8 cellular contexts compared by ENCODE assay signal in the genomic region with DNA sequence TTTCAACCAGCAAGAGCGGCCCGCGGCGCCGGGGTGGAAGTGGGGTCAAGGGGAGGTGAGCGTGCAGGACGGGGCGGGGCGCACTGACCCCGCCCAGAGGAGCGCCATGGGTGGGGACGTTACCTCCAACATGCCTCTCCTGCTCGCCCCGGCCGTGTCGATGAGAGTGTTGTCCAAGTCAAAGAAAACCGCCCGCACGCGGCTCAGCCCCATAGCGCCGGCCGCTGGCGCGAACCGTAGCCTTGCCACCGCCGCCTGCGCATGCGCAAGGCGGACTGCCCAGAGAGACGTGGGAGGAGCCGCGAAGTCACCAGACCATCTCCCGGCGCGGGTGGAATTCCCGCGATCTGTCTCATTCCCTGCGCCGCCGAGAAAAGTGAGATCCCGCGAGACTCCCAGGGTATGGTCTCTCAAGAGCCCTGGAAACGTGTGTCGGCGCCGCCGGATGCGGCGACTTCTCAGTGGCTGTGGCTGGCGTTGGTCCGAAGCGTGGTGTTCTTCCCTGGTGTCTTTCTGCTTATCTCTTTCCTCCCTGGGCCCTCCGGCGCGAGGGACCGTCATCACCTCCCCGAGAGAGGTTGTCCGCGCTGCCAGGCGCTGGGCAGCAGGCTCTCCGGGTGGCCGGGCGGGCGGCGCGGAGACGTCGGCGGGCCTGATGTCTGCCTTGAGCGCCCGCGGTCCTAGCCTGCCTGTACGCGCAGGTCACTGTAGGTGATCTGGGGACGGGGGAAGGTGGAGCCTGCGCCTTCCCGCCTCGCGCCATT. TPM values are rescaled to one million over a fixed set of nuclear protein-coding genes. Genes with fewer than 3 reads are reported as not detected.
DNase-seq lines count a peak whose midpoint lies in the region; ATAC-seq and TF ChIP-seq lines count a peak whose summit lies in the region.

A gene with protein sequence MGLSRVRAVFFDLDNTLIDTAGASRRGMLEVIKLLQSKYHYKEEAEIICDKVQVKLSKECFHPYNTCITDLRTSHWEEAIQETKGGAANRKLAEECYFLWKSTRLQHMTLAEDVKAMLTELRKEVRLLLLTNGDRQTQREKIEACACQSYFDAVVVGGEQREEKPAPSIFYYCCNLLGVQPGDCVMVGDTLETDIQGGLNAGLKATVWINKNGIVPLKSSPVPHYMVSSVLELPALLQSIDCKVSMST (minus strand): TSS at position 279 of the 764 bp plus-strand sequence. CDS start 66 bp downstream, at position 213.

- H3K27ac ChIP-seq in adrenal gland (peak within 1 kb of the TSS; percentile 84 to 96 (median 94)), upper lobe of right lung (peak within 1 kb of the TSS; percentile 94)

- H3K9me3 ChIP-seq in adrenal gland (replicated peaks in 1 of 3), result no peaks in the 10 kb centered on the region
- no peaks in the 10 kb centered on the region for H3K9me3 ChIP-seq in upper lobe of right lung

- peaks cover 17 to 18% of the 10 kb centered on the region in 2 donors for H3K4me1 ChIP-seq in adrenal gland (replicated peaks in 1 of 2)
- H3K4me1 ChIP-seq in upper lobe of right lung, result peaks cover 19% of the 10 kb centered on the region

- H3K4me3 ChIP-seq in adrenal gland, result peak within 1 kb of the TSS; percentile 48 to 100 (median 87)
- H3K4me3 ChIP-seq in upper lobe of right lung, result peak within 1 kb of the TSS; percentile 66

- 0 to 2% (median 0%) methylated on average over 35 to 81 of the region's 81 CpGs for WGBS in adrenal gland, 4 donors

- H3K27me3 ChIP-seq in adrenal gland (no peaks in the 10 kb centered on the region), upper lobe of right lung (no peaks in the 10 kb centered on the region)

- H3K36me3 ChIP-seq in adrenal gland (replicated peaks in 1 of 2), result no peaks in the 10 kb centered on the region
- no peaks in the 10 kb centered on the region for H3K36me3 ChIP-seq in upper lobe of right lung

- intact Hi-C loops in adrenal gland (cut with DNase I) (loop anchor here in 1 of 2 donors (10.0 kb wide), 2 partner anchors 71 to 79 kb away; a partner anchor contains a TSS), left cardiac atrium (cut with DNase I) (loop anchor here in 1 of 2 donors (10.0 kb wide), 1 partner anchor 71 kb away; a partner anchor contains a TSS), posterior vena cava (cut with DNase I) (no loop called here), upper lobe of right lung (cut with DNase I) (no loop called here)

- TF ChIP-seq CTCF in GM13976 (IDR thresholded peaks at IDR 0.05; ENCODE audit: borderline replicate concordance, control extremely low read depth, extremely low read depth, insufficient read depth, missing control alignments) (peak; percentile 16), adrenal gland (IDR thresholded peaks at IDR 0.05) (peak in 2 of 6 experiments; percentile 2 to 5), upper lobe of right lung (IDR thresholded peaks at IDR 0.05) (no peak)

- peak; percentile 97 for DNase-seq in GM13976 (ENCODE audit: low spot score)
- peak; percentile 93 for DNase-seq in NCI-H1436 treated with DMSO at 0.1 percent for 48 hours (lab: John Stamatoyannopoulos, UW)
- peak; percentile 68 for DNase-seq in T follicular helper cell (ENCODE audit: low read depth)
- DNase-seq in adrenal gland, result peak; percentile 97 to 99 (median 98)
- DNase-seq in left cardiac atrium, result peak; percentile 98
- DNase-seq in posterior vena cava (ENCODE audit: low spot score), result peak; percentile 99
- peak; percentile 98 for DNase-seq in upper lobe of right lung

- ATAC-seq in HG02852 (IDR thresholded peaks at IDR 0.05; ENCODE audit: unreplicated experiment) (peak; percentile 79), left cardiac atrium (peak; percentile 95 to 96), upper lobe of right lung (peak; percentile 93)

- in situ Hi-C loops in GM13976 (cut with MboI; ENCODE audit: low sequenced_read_pairs, unreplicated experiment), result no loop called here

- peak; percentile 73 to 87 for TF ChIP-seq POLR2A in adrenal gland (IDR thresholded peaks at IDR 0.05)

RNA-seq across cellular contexts. Expression of the gene that starts here (rescaled TPM):
- total RNA-seq in adrenal gland (10 to 100 TPM in 2 of 8 donors, 1 to 10 TPM in 6; 5.5 to 13.6 (median 7.6) TPM), left cardiac atrium (1 to 10 TPM; 4.4 to 6.7 TPM), posterior vena cava (1 to 10 TPM; 4.5 to 6.1 TPM), upper lobe of right lung (4.8 TPM)
- polyA plus RNA-seq in adrenal gland, result 10 to 100 TPM in 1 of 3 donors, 1 to 10 TPM in 2; 1.8 to 12.2 (median 2.2) TPM

Comparison
In these comparisons a context has a peak if more than half of its experiments do, and no peak if none do; other contexts are left out.
1. Peak in every context shown above with its lines: DNase-seq, ATAC-seq, H3K4me3 ChIP-seq and H3K27ac ChIP-seq.